Comparison of ENCODE assay signal across 18 cellular contexts in genomic region chr14:60510976-60511599, GRCh38. TPM values are rescaled to one million over a fixed set of nuclear protein-coding genes. Genes with fewer than 3 reads are reported as not detected.
A peak's percentile ranks its signal among the peaks of the same experiment; 100 is the strongest.
DNase-seq lines count a peak whose midpoint lies in the region; ATAC-seq and TF ChIP-seq lines count a peak whose summit lies in the region.
"Had no signal": no experiment of that assay in that cellular context is flagged by ENCODE, and none has a peak within 500 bp of the region (broad histone marks: within the 10 kb centered on the region; RNA-seq: fewer than 3 reads in every experiment).

No MANE protein-coding gene starts in this region.

- H3K9ac ChIP-seq in IMR-90 (ENCODE audit: low read depth, low read length), result no peak overlapping the region

- H2AFZ ChIP-seq in IMR-90 (replicated peaks; ENCODE audit: low read length, poor library complexity) (peak overlapping the region; percentile 60), hepatocyte (no peak overlapping the region)

- H3K27ac Mint-ChIP-seq in activated CD8-positive, alpha-beta T cell treated with anti-CD3 and anti-CD28 coated beads, Interleukin-2, amount 10 ng/mL, durations not matched to agents 7 days and 5 days, result no peak overlapping the region
- H3K27ac Mint-ChIP-seq in activated CD8-positive, alpha-beta T cell treated with anti-CD3 and anti-CD28 coated beads for 36 hours, result no peak overlapping the region
- H3K27ac Mint-ChIP-seq: stimulated activated naive CD8-positive, alpha-beta T cell treated with anti-CD3 and anti-CD28 coated beads, Interleukin-15, Interleukin-2, amounts not matched to agents 100 ng/mL and 50 ng/mL, for 24 hours had no signal

- H3K27me3 ChIP-seq in IMR-90 (ENCODE audit: control insufficient read depth, insufficient read depth, low read length), result peaks cover 98% of the 10 kb centered on the region
- H3K27me3 ChIP-seq in hepatocyte, result peaks cover 100% of the 10 kb centered on the region

- no peak for TF ChIP-seq CTCF in activated CD8-positive, alpha-beta T cell treated with anti-CD3 and anti-CD28 coated beads for 36 hours (IDR thresholded peaks at IDR 0.05)
- TF ChIP-seq CTCF in IMR-90 (conservative IDR thresholded peaks at IDR 0.05; ENCODE audit: low read depth, low read length) (no peak), hepatocyte (IDR thresholded peaks at IDR 0.05; ENCODE audit: poor library complexity) (no peak)

- H2BK15ac ChIP-seq in IMR-90 (ENCODE audit: low read depth, low read length), result no peak overlapping the region

- H2BK120ac ChIP-seq in IMR-90 (ENCODE audit: low read depth, low read length), result no peak overlapping the region

- no TSS peak for BruUV-seq in IMR-90 (replicated peaks; lab: Mats Ljungman, UMichigan)

- no peak for TF ChIP-seq RAD21 in IMR-90 (IDR thresholded peaks at IDR 0.05; ENCODE audit: low read length)

- no peaks in the 10 kb centered on the region for H3K9me3 Mint-ChIP-seq in activated CD8-positive, alpha-beta T cell treated with anti-CD3 and anti-CD28 coated beads, Interleukin-2, amount 10 ng/mL, durations not matched to agents 7 days and 5 days (ENCODE audit: insufficient read depth)
- no peaks in the 10 kb centered on the region for H3K9me3 Mint-ChIP-seq in activated CD8-positive, alpha-beta T cell treated with anti-CD3 and anti-CD28 coated beads for 36 hours
- H3K9me3 Mint-ChIP-seq: activated T-cell treated with anti-CD3 and anti-CD28 coated beads, Interleukin-2, amount 50 U/mL, for 4 hours; stimulated activated naive CD8-positive, alpha-beta T cell treated with anti-CD3 and anti-CD28 coated beads, Interleukin-15, Interleukin-2, amounts not matched to agents 100 ng/mL and 50 ng/mL, for 24 hours had no signal

- POLR2A ChIA-PET in activated CD8-positive, alpha-beta T cell treated with anti-CD3 and anti-CD28 coated beads, Interleukin-2, amount 10 ng/mL, durations not matched to agents 7 days and 5 days (lab: Charles Lee), result no interaction called here
- POLR2A ChIA-PET in activated CD8-positive, alpha-beta T cell treated with anti-CD3 and anti-CD28 coated beads for 36 hours (lab: Charles Lee), result interaction anchor here (0.7 kb wide), 1 partner anchor 137 kb away, joined by 3 read pairs; no protein-coding TSS in a partner anchor
- POLR2A ChIA-PET in IMR-90 (lab: Charles Lee; ENCODE audit: unreplicated experiment), result no interaction called here

- no peaks in the 10 kb centered on the region for H3K79me1 ChIP-seq in IMR-90 (ENCODE audit: low read depth in 1 of 2, low read length in 2 of 2)

- H2AK9ac ChIP-seq in IMR-90 (replicated peaks; ENCODE audit: low read depth, low read length, poor library complexity), result peak overlapping the region; percentile 67

- no peak overlapping the region for H2AK5ac ChIP-seq in IMR-90 (ENCODE audit: low read depth, low read length)

- H3K14ac ChIP-seq in IMR-90 (replicated peaks; ENCODE audit: low read depth, low read length), result no peak overlapping the region

- no peak overlapping the region for H2BK20ac ChIP-seq in IMR-90 (ENCODE audit: low read depth, low read length)

- H4K8ac ChIP-seq in IMR-90 (ENCODE audit: low read depth in 2 of 2, low read length in 2 of 2), result no peak overlapping the region

- H4K5ac ChIP-seq in IMR-90 (ENCODE audit: low read depth, low read length), result no peak overlapping the region

- peaks cover 76% of the 10 kb centered on the region for H3K27me3 Mint-ChIP-seq in activated CD8-positive, alpha-beta T cell treated with anti-CD3 and anti-CD28 coated beads, Interleukin-2, amount 10 ng/mL, durations not matched to agents 7 days and 5 days (ENCODE audit: low read depth)
- H3K27me3 Mint-ChIP-seq in activated CD8-positive, alpha-beta T cell treated with anti-CD3 and anti-CD28 coated beads for 36 hours, result peaks cover 77% of the 10 kb centered on the region

- peaks cover 15% of the 10 kb centered on the region for H3K4me1 Mint-ChIP-seq in activated CD8-positive, alpha-beta T cell treated with anti-CD3 and anti-CD28 coated beads, Interleukin-2, amount 10 ng/mL, durations not matched to agents 7 days and 5 days (ENCODE audit: low read depth)
- H3K4me1 Mint-ChIP-seq in activated CD8-positive, alpha-beta T cell treated with anti-CD3 and anti-CD28 coated beads for 36 hours (ENCODE audit: low read depth), result peaks cover 32% of the 10 kb centered on the region

- peaks cover 6% of the 10 kb centered on the region for H3K36me3 Mint-ChIP-seq in activated CD8-positive, alpha-beta T cell treated with anti-CD3 and anti-CD28 coated beads, Interleukin-2, amount 10 ng/mL, durations not matched to agents 7 days and 5 days (ENCODE audit: low read depth)
- H3K36me3 Mint-ChIP-seq in activated CD8-positive, alpha-beta T cell treated with anti-CD3 and anti-CD28 coated beads for 36 hours (ENCODE audit: low read depth), result peaks cover under 1% of the 10 kb centered on the region

- intact Hi-C loops in activated CD8-positive, alpha-beta T cell treated with anti-CD3 and anti-CD28 coated beads for 36 hours (cut with micrococcal nuclease), result loop anchor here (5.0 kb wide), 1 partner anchor 141 kb away; no protein-coding TSS in a partner anchor
- intact Hi-C loops in IMR-90 (cut with micrococcal nuclease) (no loop called here), sciatic nerve (cut with DNase I) (no loop called here)

- H3K4me3 ChIP-seq in IMR-90 (ENCODE audit: insufficient read depth, low read depth, low read length) (no peak overlapping the region), hepatocyte (no peak overlapping the region)
- H3K4me3 ChIP-seq: colonic mucosa had no signal

- DNase-seq in activated CD8-positive, alpha-beta T cell treated with anti-CD3 and anti-CD28 coated beads, Interleukin-2, amount 10 ng/mL, durations not matched to agents 7 days and 5 days, result no peak
- no peak for DNase-seq in activated CD8-positive, alpha-beta T cell treated with anti-CD3 and anti-CD28 coated beads for 36 hours
- DNase-seq in IMR-90, result no peak
- no peak for DNase-seq in hepatocyte (ENCODE audit: low spot score)
- peak; percentile 74 for DNase-seq in retina
- no peak for DNase-seq in kidney glomerular epithelial cell (lab: John Stamatoyannopoulos, UW)
- no peak for DNase-seq in sciatic nerve (ENCODE audit: low spot score)
- no peak for DNase-seq in cortex of kidney (lab: John Stamatoyannopoulos, UW)
- DNase-seq: activated T-cell treated with anti-CD3 and anti-CD28 coated beads, Interleukin-2, amount 50 U/mL, for 4 hours; colonic mucosa; esophagus squamous epithelium; heart left ventricle; left ventricle myocardium superior; NCI-H1092; NCI-H446 treated with DMSO at 0.1 percent for 48 hours had no signal

- H3K36me3 ChIP-seq in IMR-90 (ENCODE audit: control insufficient read depth, insufficient read depth, low read length) (no peaks in the 10 kb centered on the region), hepatocyte (replicated peaks; ENCODE audit: insufficient read depth, low read depth) (no peaks in the 10 kb centered on the region)
- H3K36me3 ChIP-seq: colonic mucosa, esophagus squamous epithelium, heart left ventricle had no signal

- H3K23ac ChIP-seq in IMR-90 (ENCODE audit: low read depth, low read length), result no peak overlapping the region

- no peak for TF ChIP-seq POLR2A in IMR-90 (IDR thresholded peaks at IDR 0.05; ENCODE audit: low read depth, low read length)

- H3K4ac ChIP-seq in IMR-90 (ENCODE audit: low read depth, low read length), result no peak overlapping the region

- H3K4me2 ChIP-seq in IMR-90 (ENCODE audit: low read depth, low read length), result no peak overlapping the region
- peak overlapping the region; percentile 52 for H3K4me2 ChIP-seq in hepatocyte

- H3K27ac ChIP-seq in IMR-90 (ENCODE audit: insufficient read depth, low read length) (no peak overlapping the region), hepatocyte (no peak overlapping the region)
- H3K27ac ChIP-seq: colonic mucosa, esophagus squamous epithelium, heart left ventricle had no signal

- H3K79me2 ChIP-seq in hepatocyte, result no peaks in the 10 kb centered on the region

- H3K9me1 ChIP-seq in IMR-90 (ENCODE audit: insufficient read depth, low read length), result no peaks in the 10 kb centered on the region

- no peak overlapping the region for H2BK5ac ChIP-seq in IMR-90 (ENCODE audit: low read depth, low read length, poor library complexity, severe bottlenecking)

- ATAC-seq in activated CD8-positive, alpha-beta T cell treated with anti-CD3 and anti-CD28 coated beads, Interleukin-2, amount 10 ng/mL, durations not matched to agents 7 days and 5 days, result no peak
- ATAC-seq in activated CD8-positive, alpha-beta T cell treated with anti-CD3 and anti-CD28 coated beads for 36 hours, result no peak
- ATAC-seq in IMR-90 (ENCODE audit: low read depth), result no peak
- ATAC-seq in sciatic nerve, result no peak
- ATAC-seq: activated T-cell treated with anti-CD3 and anti-CD28 coated beads, Interleukin-2, amount 50 U/mL, for 4 hours; heart left ventricle; left ventricle myocardium superior had no signal

- in situ Hi-C loops in IMR-90 (cut with MboI; ENCODE audit: low sequenced_read_pairs), result no loop called here

- H3K9me3 ChIP-seq in IMR-90 (ENCODE audit: control insufficient read depth, insufficient read depth, low read length), result peaks cover 19% of the 10 kb centered on the region
- no peaks in the 10 kb centered on the region for H3K9me3 ChIP-seq in hepatocyte (ENCODE audit: low read depth)
- H3K9me3 ChIP-seq: colonic mucosa, heart left ventricle had no signal

- dilution Hi-C loops in IMR-90 (cut with HindIII; ENCODE audit: low sequenced_read_pairs, unreplicated experiment), result no loop called here

- CTCF ChIA-PET in activated CD8-positive, alpha-beta T cell treated with anti-CD3 and anti-CD28 coated beads, Interleukin-2, amount 10 ng/mL, durations not matched to agents 7 days and 5 days (lab: Charles Lee), result no interaction called here
- CTCF ChIA-PET in activated CD8-positive, alpha-beta T cell treated with anti-CD3 and anti-CD28 coated beads for 36 hours (lab: Charles Lee), result no interaction called here
- CTCF ChIA-PET in IMR-90 (lab: Yijun Ruan, JAX), result no interaction called here

- no peak overlapping the region for H3K56ac ChIP-seq in IMR-90 (ENCODE audit: extremely low read depth, insufficient read depth, low read length)

- no peak overlapping the region for H3K18ac ChIP-seq in IMR-90 (ENCODE audit: low read depth, low read length)

- peak overlapping the region; percentile 5 for H3K4me3 Mint-ChIP-seq in activated CD8-positive, alpha-beta T cell treated with anti-CD3 and anti-CD28 coated beads, Interleukin-2, amount 10 ng/mL, durations not matched to agents 7 days and 5 days
- no peak overlapping the region for H3K4me3 Mint-ChIP-seq in activated CD8-positive, alpha-beta T cell treated with anti-CD3 and anti-CD28 coated beads for 36 hours
- H3K4me3 Mint-ChIP-seq: activated T-cell treated with anti-CD3 and anti-CD28 coated beads, Interleukin-2, amount 50 U/mL, for 4 hours; stimulated activated naive CD8-positive, alpha-beta T cell treated with anti-CD3 and anti-CD28 coated beads, Interleukin-15, Interleukin-2, amounts not matched to agents 100 ng/mL and 50 ng/mL, for 24 hours had no signal

- H3K9me2 ChIP-seq in hepatocyte (replicated peaks; ENCODE audit: insufficient read depth), result no peaks in the 10 kb centered on the region

- peaks cover 2% of the 10 kb centered on the region; the same call in 1 of the 2 replicates for H3K4me1 ChIP-seq in IMR-90 (ENCODE audit: control insufficient read depth, insufficient read depth, low read length)
- H3K4me1 ChIP-seq in hepatocyte (ENCODE audit: insufficient read depth), result peaks cover 7% of the 10 kb centered on the region
- H3K4me1 ChIP-seq: colonic mucosa had no signal

- no peak overlapping the region for H4K91ac ChIP-seq in IMR-90 (ENCODE audit: insufficient read depth, low read depth, low read length)

- H4K20me1 ChIP-seq in IMR-90 (ENCODE audit: insufficient read depth, low read length), result no peaks in the 10 kb centered on the region
- H4K20me1 ChIP-seq in hepatocyte (ENCODE audit: insufficient read depth, poor library complexity, severe bottlenecking), result peaks cover 4% of the 10 kb centered on the region

- 3% methylated on average over 14 of the region's 48 CpGs; no CpG with 5 or more reads in 1 of the 2 experiments for WGBS in IMR-90 (ENCODE audit: extremely low coverage in 2 of 2, insufficient read length in 1 of 2), 2 experiments
- 4% methylated on average over 42 of the region's 48 CpGs for WGBS in hepatocyte (ENCODE audit: low lambda C conversion rate, missing lambda C conversion rate)

RNA-seq across cellular contexts. Expression of gene SIX6, which starts 2.1 kb away (rescaled TPM):
- not detected for total RNA-seq in activated CD8-positive, alpha-beta T cell treated with anti-CD3 and anti-CD28 coated beads, Interleukin-2, amount 10 ng/mL, durations not matched to agents 7 days and 5 days
- total RNA-seq in activated CD8-positive, alpha-beta T cell treated with anti-CD3 and anti-CD28 coated beads for 36 hours, result not detected
- total RNA-seq in IMR-90 (2012; rRNA removed) (not detected in 2 replicates), hepatocyte (not detected in 2 replicates), sciatic nerve (not detected)
- polyA plus RNA-seq in IMR-90 (2012; rRNA removed) (not detected in 2 replicates), hepatocyte (not detected in 2 replicates)
- polyA plus RNA-seq in IMR-90 (2012; cell fraction: cytosol; rRNA removed), result not detected in 2 replicates
- not detected in 2 replicates for polyA plus RNA-seq in IMR-90 (2012; cell fraction: nucleus; rRNA removed; ENCODE audit: low replicate concordance)
- total RNA-seq: activated T-cell treated with anti-CD3 and anti-CD28 coated beads, Interleukin-2, amount 50 U/mL, for 4 hours; colonic mucosa; esophagus squamous epithelium; H4; heart left ventricle; left ventricle myocardium superior; skeletal muscle tissue had no signal
- polyA plus RNA-seq: heart left ventricle had no signal

RNA-seq across cellular contexts. Expression of gene C14orf39, which starts 25.2 kb away (rescaled TPM):
- total RNA-seq in activated CD8-positive, alpha-beta T cell treated with anti-CD3 and anti-CD28 coated beads, Interleukin-2, amount 10 ng/mL, durations not matched to agents 7 days and 5 days, result not detected
- total RNA-seq in activated CD8-positive, alpha-beta T cell treated with anti-CD3 and anti-CD28 coated beads for 36 hours, result not detected
- total RNA-seq in IMR-90 (2012; rRNA removed) (0.28 and 0.36 TPM in 2 replicates), hepatocyte (0.28 and 0.37 TPM in 2 replicates), sciatic nerve (4.4 TPM)
- polyA plus RNA-seq in IMR-90 (2012; rRNA removed) (0.38 and 0.70 TPM in 2 replicates), hepatocyte (0.45 TPM in 1 of 2 replicates, not detected in the other)
- 0.03 and 0.12 TPM in 2 replicates for polyA plus RNA-seq in IMR-90 (2012; cell fraction: cytosol; rRNA removed)
- polyA plus RNA-seq in IMR-90 (2012; cell fraction: nucleus; rRNA removed; ENCODE audit: low replicate concordance), result 0.03 and 0.45 TPM in 2 replicates
- total RNA-seq: activated T-cell treated with anti-CD3 and anti-CD28 coated beads, Interleukin-2, amount 50 U/mL, for 4 hours; colonic mucosa; esophagus squamous epithelium; H4; heart left ventricle; left ventricle myocardium superior had no signal
- polyA plus RNA-seq: heart left ventricle had no signal
